8 cellular contexts compared by ENCODE assay signal in genomic region chr14:100376751-100377171, GRCh38. TPM values are rescaled to one million over a fixed set of nuclear protein-coding genes. Genes with fewer than 3 reads are reported as not detected.
DNase-seq lines count a peak whose midpoint lies in the region; ATAC-seq and TF ChIP-seq lines count a peak whose summit lies in the region.

No MANE protein-coding gene starts in this region.

- peaks cover 19% of the 10 kb centered on the region for H3K36me3 Mint-ChIP-seq in natural killer cell treated with Interleukin-12 subunit alpha and Interleukin-12 subunit beta and Interleukin-15 and Interleukin-18, amount 100 ng/mL, for 72 hours

- no peaks in the 10 kb centered on the region for H3K9me3 ChIP-seq in NT2/D1 (ENCODE audit: insufficient read depth, low read length)

- peak overlapping the region; percentile 99 to 100 for H3K27ac Mint-ChIP-seq in natural killer cell treated with Interleukin-12 subunit alpha and Interleukin-12 subunit beta and Interleukin-15 and Interleukin-18, amount 100 ng/mL, for 72 hours

- no peak for ATAC-seq in natural killer cell treated with Interleukin-12 subunit alpha and Interleukin-12 subunit beta and Interleukin-15 and Interleukin-18, amount 100 ng/mL, for 72 hours
- ATAC-seq in GM21528 (IDR thresholded peaks at IDR 0.05; ENCODE audit: low FRiP score, unreplicated experiment), result no peak
- no peak for ATAC-seq in HG02759 (IDR thresholded peaks at IDR 0.05; ENCODE audit: unreplicated experiment)

- peaks cover 51 to 55% of the 10 kb centered on the region in 2 donors for H3K4me1 Mint-ChIP-seq in natural killer cell treated with Interleukin-12 subunit alpha and Interleukin-12 subunit beta and Interleukin-15 and Interleukin-18, amount 100 ng/mL, for 72 hours (ENCODE audit: low read depth in 2 of 2)

- 0 out of 3 replicates have a peak, but pooled peaks have one; percentile 9 for TF ChIP-seq CTCF in GM12872 (IDR thresholded peaks at IDR 0.05; ENCODE audit: insufficient read depth, low read depth, low read length)

- H3K9me3 Mint-ChIP-seq in natural killer cell treated with Interleukin-12 subunit alpha and Interleukin-12 subunit beta and Interleukin-15 and Interleukin-18, amount 100 ng/mL, for 72 hours, result no peaks in the 10 kb centered on the region

- no peaks in the 10 kb centered on the region for H3K27me3 Mint-ChIP-seq in natural killer cell treated with Interleukin-12 subunit alpha and Interleukin-12 subunit beta and Interleukin-15 and Interleukin-18, amount 100 ng/mL, for 72 hours

- H3K36me3 ChIP-seq in NT2/D1 (ENCODE audit: insufficient read depth, insufficient read length, low read length), result peaks cover 12% of the 10 kb centered on the region

- peak overlapping the region; percentile 93 for H3K4me3 Mint-ChIP-seq in natural killer cell treated with Interleukin-12 subunit alpha and Interleukin-12 subunit beta and Interleukin-15 and Interleukin-18, amount 100 ng/mL, for 72 hours

- H3K4me1 ChIP-seq in NT2/D1 (ENCODE audit: insufficient read depth, insufficient read length), result peaks cover 7% of the 10 kb centered on the region

- H3K27me3 ChIP-seq in NT2/D1 (ENCODE audit: insufficient read depth, insufficient read length), result no peaks in the 10 kb centered on the region

- DNase-seq in NT2/D1 (ENCODE audit: low read depth, low spot score) (no peak), dermis blood vessel endothelial cell (peak; percentile 76), NAMALWA (ENCODE audit: low spot score) (no peak), NCI-H1105 (lab: John Stamatoyannopoulos, UW) (no peak)
- no peak for DNase-seq in natural killer cell treated with Interleukin-12 subunit alpha and Interleukin-12 subunit beta and Interleukin-15 and Interleukin-18, amount 100 ng/mL, for 72 hours (ENCODE audit: low spot score)

- H3K9ac ChIP-seq in NT2/D1 (ENCODE audit: insufficient read length, low read depth), result peak overlapping the region; percentile 61

- H3K4me3 ChIP-seq in NT2/D1 (ENCODE audit: insufficient read length, low read depth), result peak overlapping the region; percentile 45

RNA-seq across cellular contexts. Expression of gene WDR25, which starts 0.5 kb away (rescaled TPM):
- total RNA-seq in dermis blood vessel endothelial cell, result 27.8 and 29.3 TPM in 2 replicates
- 1 to 10 TPM; 6.4 to 7.0 TPM for total RNA-seq in natural killer cell treated with Interleukin-12 subunit alpha and Interleukin-12 subunit beta and Interleukin-15 and Interleukin-18, amount 100 ng/mL, for 72 hours

RNA-seq across cellular contexts. Expression of gene SLC25A47, which starts 53.6 kb away (rescaled TPM):
- total RNA-seq in dermis blood vessel endothelial cell, result not detected in 2 replicates
- total RNA-seq in natural killer cell treated with Interleukin-12 subunit alpha and Interleukin-12 subunit beta and Interleukin-15 and Interleukin-18, amount 100 ng/mL, for 72 hours, result not detected
